19 cellular contexts compared by ENCODE assay signal in genomic region chr19:5667751-5668271, GRCh38. TPM values are rescaled to one million over a fixed set of nuclear protein-coding genes. Genes with fewer than 3 reads are reported as not detected.
DNase-seq lines count a peak whose midpoint lies in the region; ATAC-seq and TF ChIP-seq lines count a peak whose summit lies in the region.
"Had no signal": no experiment of that assay in that cellular context is flagged by ENCODE, and none has a peak within 500 bp of the region (broad histone marks: within the 10 kb centered on the region; RNA-seq: fewer than 3 reads in every experiment).

No MANE protein-coding gene starts in this region.

- H3K4me1 Mint-ChIP-seq in endothelial cell (ENCODE audit: unreplicated experiment), result no peaks in the 10 kb centered on the region

- H3K9me3 Mint-ChIP-seq in activated naive CD4-positive, alpha-beta T cell treated with anti-CD3 and anti-CD28 coated beads, Interleukin-2, amount 50 U/mL, for 72 hours, result no peaks in the 10 kb centered on the region
- H3K9me3 Mint-ChIP-seq in endothelial cell (ENCODE audit: unreplicated experiment), result no peaks in the 10 kb centered on the region
- H3K9me3 Mint-ChIP-seq: activated CD4-positive, alpha-beta T cell treated with anti-CD3 and anti-CD28 coated beads, Interleukin-2, amount 10 ng/mL, durations not matched to agents 24 days and 14 days; activated naive CD8-positive, alpha-beta T cell treated with anti-CD3 and anti-CD28 coated beads, Interleukin-2, amount 10 ng/mL, durations not matched to agents 7 days and 5 days; nephron; stimulated activated naive CD8-positive, alpha-beta T cell treated with anti-CD3 and anti-CD28 coated beads, Interleukin-15, Interleukin-2, amounts not matched to agents 100 ng/mL and 50 ng/mL, for 24 hours had no signal

- intact Hi-C loops in mucosa of descending colon (cut with DNase I, micrococcal nuclease) (no loop called here), body of pancreas (cut with DNase I) (no loop called here)

- H3K27ac ChIP-seq in body of pancreas, result no peak overlapping the region
- H3K27ac ChIP-seq: SJSA1 had no signal

- H3K27ac Mint-ChIP-seq in activated naive CD4-positive, alpha-beta T cell treated with anti-CD3 and anti-CD28 coated beads, Interleukin-2, amount 50 U/mL, for 72 hours, result peak overlapping the region; percentile 15 to 44
- H3K27ac Mint-ChIP-seq in endothelial cell (ENCODE audit: unreplicated experiment), result no peak overlapping the region
- H3K27ac Mint-ChIP-seq: activated naive CD8-positive, alpha-beta T cell treated with anti-CD3 and anti-CD28 coated beads, Interleukin-2, amount 10 ng/mL, durations not matched to agents 7 days and 5 days had no signal

- peak in 1 of 2 donors; percentile 14 for ATAC-seq in activated naive CD4-positive, alpha-beta T cell treated with anti-CD3 and anti-CD28 coated beads, Interleukin-2, amount 50 U/mL, for 72 hours
- ATAC-seq in mucosa of descending colon (peak; percentile 8), body of pancreas (no peak)

- TF ChIP-seq CTCF in endothelial cell (IDR thresholded peaks at IDR 0.05; ENCODE audit: unreplicated experiment) (no peak), mucosa of descending colon (IDR thresholded peaks at IDR 0.05) (no peak), body of pancreas (IDR thresholded peaks at IDR 0.05) (no peak)

- H3K9me3 ChIP-seq in mucosa of descending colon (no peaks in the 10 kb centered on the region), body of pancreas (no peaks in the 10 kb centered on the region)
- H3K9me3 ChIP-seq: SJSA1 had no signal

- no peak overlapping the region for H3K4me3 ChIP-seq in mucosa of descending colon
- no peak overlapping the region for H3K4me3 ChIP-seq in body of pancreas
- H3K4me3 ChIP-seq: SJSA1 had no signal

- peak overlapping the region; percentile 79 for H3K4me3 Mint-ChIP-seq in endothelial cell (ENCODE audit: unreplicated experiment)
- H3K4me3 Mint-ChIP-seq: activated CD4-positive, alpha-beta T cell treated with anti-CD3 and anti-CD28 coated beads, Interleukin-2, amount 10 ng/mL, durations not matched to agents 24 days and 14 days; activated naive CD8-positive, alpha-beta T cell treated with anti-CD3 and anti-CD28 coated beads, Interleukin-2, amount 10 ng/mL, durations not matched to agents 7 days and 5 days; nephron; stimulated activated naive CD8-positive, alpha-beta T cell treated with anti-CD3 and anti-CD28 coated beads, Interleukin-15, Interleukin-2, amounts not matched to agents 100 ng/mL and 50 ng/mL, for 24 hours had no signal

- H3K36me3 ChIP-seq in mucosa of descending colon (ENCODE audit: low read depth), result peaks cover 31% of the 10 kb centered on the region
- peaks cover 23 to 50% of the 10 kb centered on the region in 2 donors for H3K36me3 ChIP-seq in body of pancreas (replicated peaks in 1 of 2; ENCODE audit: insufficient read depth in 1 of 2, low read depth in 2 of 2)

- WGBS in body of pancreas, 2 donors, result 86 to 88% methylated on average over 9 to 21 of the region's 22 CpGs

- H3K36me3 Mint-ChIP-seq in activated naive CD4-positive, alpha-beta T cell treated with anti-CD3 and anti-CD28 coated beads, Interleukin-2, amount 50 U/mL, for 72 hours, result peaks cover 7 to 8% of the 10 kb centered on the region in 2 donors
- H3K36me3 Mint-ChIP-seq in endothelial cell (ENCODE audit: low read depth, unreplicated experiment), result peaks cover 46% of the 10 kb centered on the region

- no peak for DNase-seq in activated naive CD4-positive, alpha-beta T cell treated with anti-CD3 and anti-CD28 coated beads, Interleukin-2, amount 50 U/mL, for 72 hours (ENCODE audit: low spot score in 2 of 2)
- DNase-seq in activated naive CD4-positive, alpha-beta T cell treated with Interleukin-2 at 50 U/mL for 16 hours, result no peak
- DNase-seq in NCI-H82 (lab: John Stamatoyannopoulos, UW) (peak; percentile 56), endothelial cell (ENCODE audit: low spot score) (no peak), mucosa of descending colon (no peak), body of pancreas (no peak), occipital lobe (lab: John Stamatoyannopoulos, UW) (no peak)
- DNase-seq in activated CD4-positive, alpha-beta T cell treated with anti-CD3 and anti-CD28 coated beads, Interleukin-2, amount 50 U/mL, for 1 hour, result no peak
- DNase-seq: activated CD4-positive, alpha-beta T cell treated with anti-CD3 and anti-CD28 coated beads, Interleukin-2, amount 10 ng/mL, durations not matched to agents 24 days and 14 days; activated naive CD8-positive, alpha-beta T cell treated with anti-CD3 and anti-CD28 coated beads, Interleukin-2, amount 10 ng/mL, durations not matched to agents 7 days and 5 days; caudate nucleus; effector CD8-positive, alpha-beta T cell; Kasumi-1; NCI-H1436 treated with DMSO at 0.1 percent for 48 hours; NCI-H2227 treated with DMSO at 0.1 percent for 48 hours; stimulated activated CD4-positive, alpha-beta T cell treated with anti-CD3 and anti-CD28 coated beads, Interleukin-12 subunit alpha, Interleukin-12 subunit beta, amount 100 ng/mL, for 4 hours had no signal

- H3K4me1 ChIP-seq in mucosa of descending colon (ENCODE audit: low read depth) (no peaks in the 10 kb centered on the region), body of pancreas (no peaks in the 10 kb centered on the region)
- H3K4me1 ChIP-seq: SJSA1 had no signal

- H3K27me3 ChIP-seq in body of pancreas, result no peaks in the 10 kb centered on the region
- H3K27me3 ChIP-seq: SJSA1 had no signal

- no peak for TF ChIP-seq POLR2A in body of pancreas (IDR thresholded peaks at IDR 0.05)

- H3K27me3 Mint-ChIP-seq in endothelial cell (ENCODE audit: unreplicated experiment), result peaks cover 5% of the 10 kb centered on the region
- H3K27me3 Mint-ChIP-seq: activated CD4-positive, alpha-beta T cell treated with anti-CD3 and anti-CD28 coated beads, Interleukin-2, amount 10 ng/mL, durations not matched to agents 24 days and 14 days; activated naive CD8-positive, alpha-beta T cell treated with anti-CD3 and anti-CD28 coated beads, Interleukin-2, amount 10 ng/mL, durations not matched to agents 7 days and 5 days; stimulated activated naive CD8-positive, alpha-beta T cell treated with anti-CD3 and anti-CD28 coated beads, Interleukin-15, Interleukin-2, amounts not matched to agents 100 ng/mL and 50 ng/mL, for 24 hours had no signal

RNA-seq across cellular contexts. Expression of gene MICOS13, which starts 12.5 kb away (rescaled TPM):
- 10 to 100 TPM; 32.0 to 47.2 TPM for total RNA-seq in activated naive CD4-positive, alpha-beta T cell treated with anti-CD3 and anti-CD28 coated beads, Interleukin-2, amount 50 U/mL, for 72 hours
- total RNA-seq in endothelial cell (ENCODE audit: unreplicated experiment) (23.6 TPM), mucosa of descending colon (10 to 100 TPM; 70.1 to 73.7 (median 70.9) TPM), body of pancreas (10 to 100 TPM; 14.5 to 14.8 TPM), occipital lobe (16.2 TPM)

RNA-seq across cellular contexts. Expression of gene HSD11B1L, which starts 13.0 kb away (rescaled TPM):
- 1 to 10 TPM; 3.2 to 5.2 TPM for total RNA-seq in activated naive CD4-positive, alpha-beta T cell treated with anti-CD3 and anti-CD28 coated beads, Interleukin-2, amount 50 U/mL, for 72 hours
- total RNA-seq in endothelial cell (ENCODE audit: unreplicated experiment) (11.8 TPM), mucosa of descending colon (1 to 10 TPM; 2.3 to 8.2 (median 3.3) TPM), body of pancreas (10 to 100 TPM; 11.9 to 21.8 TPM), occipital lobe (16.7 TPM)

RNA-seq across cellular contexts. Expression of gene RPL36, which starts 22.3 kb away (rescaled TPM):
- 1,000 to 10,000 TPM; 1,044 to 1,174 TPM for total RNA-seq in activated naive CD4-positive, alpha-beta T cell treated with anti-CD3 and anti-CD28 coated beads, Interleukin-2, amount 50 U/mL, for 72 hours
- total RNA-seq in endothelial cell (ENCODE audit: unreplicated experiment) (910 TPM), mucosa of descending colon (100 to 1,000 TPM; 541 to 812 (median 769) TPM), body of pancreas (100 to 1,000 TPM; 280 to 342 TPM), occipital lobe (299 TPM)

RNA-seq across cellular contexts. Expression of gene SAFB, which starts 44.9 kb away (rescaled TPM):
- 100 to 1,000 TPM; 127 to 154 TPM for total RNA-seq in activated naive CD4-positive, alpha-beta T cell treated with anti-CD3 and anti-CD28 coated beads, Interleukin-2, amount 50 U/mL, for 72 hours
- 113 TPM for total RNA-seq in endothelial cell (ENCODE audit: unreplicated experiment)
- total RNA-seq in mucosa of descending colon, result 100 to 1,000 TPM in 1 of 3 donors, 10 to 100 TPM in 2; 78.8 to 115 (median 83.3) TPM
- 100 to 1,000 TPM in 1 of 2 donors, 10 to 100 TPM in 1; 49.8 to 244 TPM for total RNA-seq in body of pancreas
- 76.6 TPM for total RNA-seq in occipital lobe

RNA-seq across cellular contexts. Expression of gene SAFB2, which starts 45.2 kb away (rescaled TPM):
- 100 to 1,000 TPM; 107 to 233 TPM for total RNA-seq in activated naive CD4-positive, alpha-beta T cell treated with anti-CD3 and anti-CD28 coated beads, Interleukin-2, amount 50 U/mL, for 72 hours
- 85.5 TPM for total RNA-seq in endothelial cell (ENCODE audit: unreplicated experiment)
- total RNA-seq in mucosa of descending colon, result 100 to 1,000 TPM in 2 of 3 donors, 10 to 100 TPM in 1; 66.7 to 122 (median 102) TPM
- total RNA-seq in body of pancreas, result 100 to 1,000 TPM in 1 of 2 donors, 10 to 100 TPM in 1; 38.7 to 104 TPM
- 44.3 TPM for total RNA-seq in occipital lobe
